ENCODE assay signal across 7 cellular contexts in the genomic region with DNA sequence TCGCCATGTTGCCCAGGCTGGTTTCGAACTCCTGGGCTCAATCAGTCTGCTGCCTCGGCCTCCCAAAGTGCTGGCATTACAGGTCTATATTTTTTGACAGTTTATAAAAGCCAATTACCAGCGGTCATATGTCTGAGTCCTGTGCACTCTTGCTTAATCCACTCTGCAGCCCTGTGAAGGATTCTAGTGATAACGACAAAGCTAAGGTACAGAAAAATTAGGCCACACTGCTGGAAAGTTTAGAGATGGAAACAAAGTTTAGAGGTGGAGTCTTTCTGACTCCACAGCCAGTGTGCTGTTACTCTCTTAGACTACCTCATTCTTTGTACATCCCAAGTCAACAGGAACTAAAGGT. TPM values are rescaled to one million over a fixed set of nuclear protein-coding genes. Genes with fewer than 3 reads are reported as not detected.
DNase-seq lines count a peak whose midpoint lies in the region; ATAC-seq and TF ChIP-seq lines count a peak whose summit lies in the region.

No MANE protein-coding gene starts in this region.

- H3K4me3 Mint-ChIP-seq in HFFc6 (peak overlapping the region; percentile 85), WTC11 (peak overlapping the region; percentile 68)
- peak overlapping the region; percentile 90 to 94 for H3K4me3 Mint-ChIP-seq in stimulated activated naive B cell treated with anti-CD40 and anti-IgM and Interleukin-4, amounts not matched to agents 10 μg/mL and 1 μg/mL and 100 μg/mL, for 72 hours

- H3K4me1 ChIP-seq in iPS-18a (ENCODE audit: control insufficient read depth, low read depth, low read length) = peaks cover 10% of the 10 kb centered on the region

- no peaks in the 10 kb centered on the region for H3K9me3 ChIP-seq in iPS-18a (ENCODE audit: control insufficient read depth, low read depth, low read length)

- no peaks in the 10 kb centered on the region; the same call in 1 of the 2 replicates for H3K36me3 Mint-ChIP-seq in HFFc6 (ENCODE audit: low read depth)
- no peaks in the 10 kb centered on the region for H3K36me3 Mint-ChIP-seq in WTC11
- H3K36me3 Mint-ChIP-seq in stimulated activated naive B cell treated with anti-CD40 and anti-IgM and Interleukin-4, amounts not matched to agents 10 μg/mL and 1 μg/mL and 100 μg/mL, for 72 hours = peaks cover 9 to 21% of the 10 kb centered on the region in 2 donors

- H3K27me3 Mint-ChIP-seq in HFFc6 (ENCODE audit: insufficient read depth) (no peaks in the 10 kb centered on the region; the same call in none of the 2 replicates), WTC11 (ENCODE audit: low read depth) (peaks cover 7% of the 10 kb centered on the region)
- H3K27me3 Mint-ChIP-seq in stimulated activated naive B cell treated with anti-CD40 and anti-IgM and Interleukin-4, amounts not matched to agents 10 μg/mL and 1 μg/mL and 100 μg/mL, for 72 hours = peaks cover 0 to 5% of the 10 kb centered on the region in 2 donors

- in situ Hi-C loops in G401 (cut with HindIII; ENCODE audit: low sequenced_read_pairs) = no loop called here

- H3K27ac ChIP-seq in iPS-18a (ENCODE audit: low read length) = no peak overlapping the region

- H3K4me1 Mint-ChIP-seq in HFFc6 (ENCODE audit: low read depth) (peaks cover 24% of the 10 kb centered on the region), WTC11 (peaks cover 29% of the 10 kb centered on the region)
- H3K4me1 Mint-ChIP-seq in stimulated activated naive B cell treated with anti-CD40 and anti-IgM and Interleukin-4, amounts not matched to agents 10 μg/mL and 1 μg/mL and 100 μg/mL, for 72 hours = peaks cover 20 to 25% of the 10 kb centered on the region in 2 donors

- no peak overlapping the region for H3K9ac ChIP-seq in iPS-18a (ENCODE audit: low read length)

- H3K27me3 ChIP-seq in iPS-18a (ENCODE audit: control insufficient read depth, insufficient read depth, low read length) = peaks cover 9% of the 10 kb centered on the region

- TF ChIP-seq CTCF in HFFc6 (IDR thresholded peaks at IDR 0.05) (no peak), WTC11 (IDR thresholded peaks at IDR 0.05) (no peak)

- CTCF ChIA-PET in WTC11 (lab: Charles Lee) = interaction anchor here (0.7 to 1.4 kb wide), 3 partner anchors 81 to 340 kb away, joined by 4 to 6 read pairs (median 4); a partner anchor contains a TSS

- H3K4me3 ChIP-seq in iPS-18a (ENCODE audit: low read length) = peak overlapping the region; percentile 68

- POLR2A ChIA-PET in WTC11 (lab: Charles Lee) = interaction anchor here (0.6 to 1.3 kb wide), 2 partner anchors 18 to 81 kb away, joined by 6 to 9 read pairs; no protein-coding TSS in a partner anchor

- ATAC-seq in WTC11 = no peak
- ATAC-seq in stimulated activated naive B cell treated with anti-CD40 and anti-IgM and Interleukin-4, amounts not matched to agents 10 μg/mL and 1 μg/mL and 100 μg/mL, for 72 hours (replicated peaks) = no peak

- H3K27ac Mint-ChIP-seq in HFFc6 = no peak overlapping the region; the same call in 1 of the 2 replicates
- no peak overlapping the region; the same call in 1 of the 2 replicates for H3K27ac Mint-ChIP-seq in WTC11
- peak overlapping the region; percentile 98 for H3K27ac Mint-ChIP-seq in stimulated activated naive B cell treated with anti-CD40 and anti-IgM and Interleukin-4, amounts not matched to agents 10 μg/mL and 1 μg/mL and 100 μg/mL, for 72 hours

- no peak for DNase-seq in HFFc6
- no peak for DNase-seq in WTC11 (ENCODE audit: low spot score)
- no peak for DNase-seq in stimulated activated naive B cell treated with anti-CD40 and anti-IgM and Interleukin-4, amounts not matched to agents 10 μg/mL and 1 μg/mL and 100 μg/mL, for 72 hours
- no peak for DNase-seq in HK-2 (ENCODE audit: unreplicated experiment)
- DNase-seq in AG08395 (ENCODE audit: low spot score) = no peak
- DNase-seq in G401 (ENCODE audit: low spot score) = no peak

- H3K36me3 ChIP-seq in iPS-18a (ENCODE audit: control insufficient read depth, low read depth, low read length) = no peaks in the 10 kb centered on the region

- H3K9me3 Mint-ChIP-seq in HFFc6 = no peaks in the 10 kb centered on the region
- no peaks in the 10 kb centered on the region for H3K9me3 Mint-ChIP-seq in WTC11
- H3K9me3 Mint-ChIP-seq in stimulated activated naive B cell treated with anti-CD40 and anti-IgM and Interleukin-4, amounts not matched to agents 10 μg/mL and 1 μg/mL and 100 μg/mL, for 72 hours = no peaks in the 10 kb centered on the region

TF ChIP-seq in WTC11, 78 proteins besides CTCF, POLR2A, EP300 and RAD21 (continues in another document):
- TF ChIP-seq ZNF138 (CRISPR knock-in tag; conservative IDR thresholded peaks at IDR 0.05) (no peak), EMX1 (CRISPR knock-in tag; IDR thresholded peaks at IDR 0.05) (no peak), TCF7 (CRISPR knock-in tag; IDR thresholded peaks at IDR 0.05; ENCODE audit: low read depth) (no peak)
- TF ChIP-seq, protein P1, sequence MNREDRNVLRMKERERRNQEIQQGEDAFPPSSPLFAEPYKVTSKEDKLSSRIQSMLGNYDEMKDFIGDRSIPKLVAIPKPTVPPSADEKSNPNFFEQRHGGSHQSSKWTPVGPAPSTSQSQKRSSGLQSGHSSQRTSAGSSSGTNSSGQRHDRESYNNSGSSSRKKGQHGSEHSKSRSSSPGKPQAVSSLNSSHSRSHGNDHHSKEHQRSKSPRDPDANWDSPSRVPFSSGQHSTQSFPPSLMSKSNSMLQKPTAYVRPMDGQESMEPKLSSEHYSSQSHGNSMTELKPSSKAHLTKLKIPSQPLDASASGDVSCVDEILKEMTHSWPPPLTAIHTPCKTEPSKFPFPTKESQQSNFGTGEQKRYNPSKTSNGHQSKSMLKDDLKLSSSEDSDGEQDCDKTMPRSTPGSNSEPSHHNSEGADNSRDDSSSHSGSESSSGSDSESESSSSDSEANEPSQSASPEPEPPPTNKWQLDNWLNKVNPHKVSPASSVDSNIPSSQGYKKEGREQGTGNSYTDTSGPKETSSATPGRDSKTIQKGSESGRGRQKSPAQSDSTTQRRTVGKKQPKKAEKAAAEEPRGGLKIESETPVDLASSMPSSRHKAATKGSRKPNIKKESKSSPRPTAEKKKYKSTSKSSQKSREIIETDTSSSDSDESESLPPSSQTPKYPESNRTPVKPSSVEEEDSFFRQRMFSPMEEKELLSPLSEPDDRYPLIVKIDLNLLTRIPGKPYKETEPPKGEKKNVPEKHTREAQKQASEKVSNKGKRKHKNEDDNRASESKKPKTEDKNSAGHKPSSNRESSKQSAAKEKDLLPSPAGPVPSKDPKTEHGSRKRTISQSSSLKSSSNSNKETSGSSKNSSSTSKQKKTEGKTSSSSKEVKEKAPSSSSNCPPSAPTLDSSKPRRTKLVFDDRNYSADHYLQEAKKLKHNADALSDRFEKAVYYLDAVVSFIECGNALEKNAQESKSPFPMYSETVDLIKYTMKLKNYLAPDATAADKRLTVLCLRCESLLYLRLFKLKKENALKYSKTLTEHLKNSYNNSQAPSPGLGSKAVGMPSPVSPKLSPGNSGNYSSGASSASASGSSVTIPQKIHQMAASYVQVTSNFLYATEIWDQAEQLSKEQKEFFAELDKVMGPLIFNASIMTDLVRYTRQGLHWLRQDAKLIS (CRISPR knock-in tag; IDR thresholded peaks at IDR 0.05; ENCODE audit: borderline replicate concordance) = no peak
- TF ChIP-seq, protein P2, sequence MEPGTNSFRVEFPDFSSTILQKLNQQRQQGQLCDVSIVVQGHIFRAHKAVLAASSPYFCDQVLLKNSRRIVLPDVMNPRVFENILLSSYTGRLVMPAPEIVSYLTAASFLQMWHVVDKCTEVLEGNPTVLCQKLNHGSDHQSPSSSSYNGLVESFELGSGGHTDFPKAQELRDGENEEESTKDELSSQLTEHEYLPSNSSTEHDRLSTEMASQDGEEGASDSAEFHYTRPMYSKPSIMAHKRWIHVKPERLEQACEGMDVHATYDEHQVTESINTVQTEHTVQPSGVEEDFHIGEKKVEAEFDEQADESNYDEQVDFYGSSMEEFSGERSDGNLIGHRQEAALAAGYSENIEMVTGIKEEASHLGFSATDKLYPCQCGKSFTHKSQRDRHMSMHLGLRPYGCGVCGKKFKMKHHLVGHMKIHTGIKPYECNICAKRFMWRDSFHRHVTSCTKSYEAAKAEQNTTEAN (CRISPR knock-in tag; IDR thresholded peaks at IDR 0.05) = no peak
- TF ChIP-seq, protein P3, sequence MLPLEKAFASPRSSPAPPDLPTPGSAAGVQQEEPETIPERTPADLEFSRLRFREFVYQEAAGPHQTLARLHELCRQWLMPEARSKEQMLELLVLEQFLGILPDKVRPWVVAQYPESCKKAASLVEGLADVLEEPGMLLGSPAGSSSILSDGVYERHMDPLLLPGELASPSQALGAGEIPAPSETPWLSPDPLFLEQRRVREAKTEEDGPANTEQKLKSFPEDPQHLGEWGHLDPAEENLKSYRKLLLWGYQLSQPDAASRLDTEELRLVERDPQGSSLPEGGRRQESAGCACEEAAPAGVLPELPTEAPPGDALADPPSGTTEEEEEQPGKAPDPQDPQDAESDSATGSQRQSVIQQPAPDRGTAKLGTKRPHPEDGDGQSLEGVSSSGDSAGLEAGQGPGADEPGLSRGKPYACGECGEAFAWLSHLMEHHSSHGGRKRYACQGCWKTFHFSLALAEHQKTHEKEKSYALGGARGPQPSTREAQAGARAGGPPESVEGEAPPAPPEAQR (CRISPR knock-in tag; IDR thresholded peaks at IDR 0.05) = no peak
- TF ChIP-seq, protein P4, sequence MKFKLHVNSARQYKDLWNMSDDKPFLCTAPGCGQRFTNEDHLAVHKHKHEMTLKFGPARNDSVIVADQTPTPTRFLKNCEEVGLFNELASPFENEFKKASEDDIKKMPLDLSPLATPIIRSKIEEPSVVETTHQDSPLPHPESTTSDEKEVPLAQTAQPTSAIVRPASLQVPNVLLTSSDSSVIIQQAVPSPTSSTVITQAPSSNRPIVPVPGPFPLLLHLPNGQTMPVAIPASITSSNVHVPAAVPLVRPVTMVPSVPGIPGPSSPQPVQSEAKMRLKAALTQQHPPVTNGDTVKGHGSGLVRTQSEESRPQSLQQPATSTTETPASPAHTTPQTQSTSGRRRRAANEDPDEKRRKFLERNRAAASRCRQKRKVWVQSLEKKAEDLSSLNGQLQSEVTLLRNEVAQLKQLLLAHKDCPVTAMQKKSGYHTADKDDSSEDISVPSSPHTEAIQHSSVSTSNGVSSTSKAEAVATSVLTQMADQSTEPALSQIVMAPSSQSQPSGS (CRISPR knock-in tag; IDR thresholded peaks at IDR 0.05; ENCODE audit: borderline replicate concordance, low read depth) = no peak
- TF ChIP-seq, protein P5, sequence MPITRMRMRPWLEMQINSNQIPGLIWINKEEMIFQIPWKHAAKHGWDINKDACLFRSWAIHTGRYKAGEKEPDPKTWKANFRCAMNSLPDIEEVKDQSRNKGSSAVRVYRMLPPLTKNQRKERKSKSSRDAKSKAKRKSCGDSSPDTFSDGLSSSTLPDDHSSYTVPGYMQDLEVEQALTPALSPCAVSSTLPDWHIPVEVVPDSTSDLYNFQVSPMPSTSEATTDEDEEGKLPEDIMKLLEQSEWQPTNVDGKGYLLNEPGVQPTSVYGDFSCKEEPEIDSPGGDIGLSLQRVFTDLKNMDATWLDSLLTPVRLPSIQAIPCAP (CRISPR knock-in tag; IDR thresholded peaks at IDR 0.05) = no peak

RNA-seq across cellular contexts. Expression of a gene that starts 0.7 kb away (rescaled TPM):
- total RNA-seq in HFFc6 (2021; fragmentation: NEBNext Ultra II Directional; extraction: Animal tissue kit (Norgen Biotek cat#: 25700)) = 1 to 10 TPM in 4 of 6 experiments, under 1 TPM in 2; 0.47 to 4.7 (median 3.0) TPM
- 7.4 to 9.3 TPM (median 7.9 TPM) in 3 replicates for total RNA-seq in WTC11 (2021)
- 0.03 TPM in 1 of 2 replicates, not detected in the other for total RNA-seq in G401 (2014; rRNA removed; shearing (Covaris generic))
